8 cellular contexts compared by ENCODE assay signal in genomic region chr11:75428301-75428724, GRCh38. TPM values are rescaled to one million over a fixed set of nuclear protein-coding genes. Genes with fewer than 3 reads are reported as not detected.
DNase-seq lines count a peak whose midpoint lies in the region; ATAC-seq lines count a peak whose summit lies in the region.

No MANE protein-coding gene starts in this region.

- intact Hi-C loops in activated CD4-positive, alpha-beta memory T cell treated with anti-CD3 and anti-CD28 coated beads for 36 hours (cut with micrococcal nuclease), result no loop called here

- CTCF ChIA-PET in activated CD4-positive, alpha-beta memory T cell treated with anti-CD3 and anti-CD28 coated beads for 36 hours (lab: Charles Lee), result interaction anchor here (0.9 to 1.1 kb wide), 4 partner anchors 16 to 149 kb away, joined by 3 to 4 read pairs (median 3); no protein-coding TSS in a partner anchor

- DNase-seq in LHCN-M2 (ENCODE audit: low read depth) (peak; percentile 91), dermis microvascular lymphatic vessel endothelial cell (ENCODE audit: low read depth in 2 of 2) (peak; percentile 87 to 95), memory B cell (ENCODE audit: low spot score in 2 of 2) (peak; percentile 42 to 58), NCI-H2196 (lab: John Stamatoyannopoulos, UW; ENCODE audit: unreplicated experiment) (no peak), KBM-7 (no peak)
- peak; percentile 81 for DNase-seq in activated CD4-positive, alpha-beta memory T cell treated with anti-CD3 and anti-CD28 coated beads for 36 hours
- DNase-seq in stimulated activated CD8-positive, alpha-beta memory T cell treated with anti-CD3 and anti-CD28 coated beads, Interleukin-15, amount 100 ng/mL, for 1 hour (ENCODE audit: low read depth), result peak; percentile 41

- peaks cover 7% of the 10 kb centered on the region for H3K9me3 Mint-ChIP-seq in activated CD4-positive, alpha-beta memory T cell treated with anti-CD3 and anti-CD28 coated beads for 36 hours
- H3K9me3 Mint-ChIP-seq in memory B cell, result no peaks in the 10 kb centered on the region

- no peak overlapping the region for H3K27ac Mint-ChIP-seq in activated CD4-positive, alpha-beta memory T cell treated with anti-CD3 and anti-CD28 coated beads for 36 hours
- H3K27ac Mint-ChIP-seq in memory B cell, result no peak overlapping the region

- peaks cover 15% of the 10 kb centered on the region for H3K4me1 Mint-ChIP-seq in activated CD4-positive, alpha-beta memory T cell treated with anti-CD3 and anti-CD28 coated beads for 36 hours (ENCODE audit: low read depth)
- peaks cover 20% of the 10 kb centered on the region for H3K4me1 Mint-ChIP-seq in memory B cell

- peaks cover 34% of the 10 kb centered on the region for H3K27me3 Mint-ChIP-seq in activated CD4-positive, alpha-beta memory T cell treated with anti-CD3 and anti-CD28 coated beads for 36 hours
- H3K27me3 Mint-ChIP-seq in memory B cell, result peaks cover 30% of the 10 kb centered on the region

- no peak overlapping the region for H3K4me3 Mint-ChIP-seq in activated CD4-positive, alpha-beta memory T cell treated with anti-CD3 and anti-CD28 coated beads for 36 hours
- H3K4me3 Mint-ChIP-seq in memory B cell, result peak overlapping the region; percentile 79

- POLR2A ChIA-PET in activated CD4-positive, alpha-beta memory T cell treated with anti-CD3 and anti-CD28 coated beads for 36 hours (lab: Charles Lee), result no interaction called here

- peak; percentile 45 for ATAC-seq in GM18498 (IDR thresholded peaks at IDR 0.05; ENCODE audit: unreplicated experiment)
- peak; percentile 66 for ATAC-seq in memory B cell (ENCODE audit: low read depth)

- in situ Hi-C loops in KBM-7 (cut with MboI; ENCODE audit: low pct_unique_long_range_greater_than_20kb, low sequenced_read_pairs), result no loop called here

- H3K36me3 Mint-ChIP-seq in activated CD4-positive, alpha-beta memory T cell treated with anti-CD3 and anti-CD28 coated beads for 36 hours, result peaks cover 4% of the 10 kb centered on the region
- H3K36me3 Mint-ChIP-seq in memory B cell, result peaks cover 1% of the 10 kb centered on the region

RNA-seq across cellular contexts. Expression of gene KLHL35, which starts 4.7 kb away (rescaled TPM):
- total RNA-seq in LHCN-M2 (2014; rRNA removed) (5.7 and 10.1 TPM in 2 replicates), dermis microvascular lymphatic vessel endothelial cell (1.0 and 2.4 TPM in 2 replicates)
- polyA plus RNA-seq in LHCN-M2 (2012), result 5.2 TPM
- under 1 TPM; 0.12 to 0.51 TPM for total RNA-seq in activated CD4-positive, alpha-beta memory T cell treated with anti-CD3 and anti-CD28 coated beads for 36 hours

RNA-seq across cellular contexts. Expression of gene RPS3, which starts 29.0 kb away (rescaled TPM):
- 996 and 1,030 TPM in 2 replicates for total RNA-seq in LHCN-M2 (2014; rRNA removed)
- 2,967 TPM for polyA plus RNA-seq in LHCN-M2 (2012)
- total RNA-seq in activated CD4-positive, alpha-beta memory T cell treated with anti-CD3 and anti-CD28 coated beads for 36 hours, result 1,000 to 10,000 TPM; 4,423 to 4,525 TPM
- total RNA-seq in dermis microvascular lymphatic vessel endothelial cell, result 2,725 and 2,751 TPM in 2 replicates

Comparison
In these comparisons a context has a peak if more than half of its experiments do, and no peak if none do; other contexts are left out.
1. DNase-seq: peak in LHCN-M2 (single experiment), activated CD4-positive, alpha-beta memory T cell treated with anti-CD3 and anti-CD28 coated beads for 36 hours (single experiment), dermis microvascular lymphatic vessel endothelial cell (2 of 2), memory B cell (2 of 2) and stimulated activated CD8-positive, alpha-beta memory T cell treated with anti-CD3 and anti-CD28 coated beads, Interleukin-15, amount 100 ng/mL, for 1 hour (single experiment); none in NCI-H2196 (single experiment) and KBM-7 (single experiment).